10 cellular contexts compared by ENCODE assay signal in the genomic region with DNA sequence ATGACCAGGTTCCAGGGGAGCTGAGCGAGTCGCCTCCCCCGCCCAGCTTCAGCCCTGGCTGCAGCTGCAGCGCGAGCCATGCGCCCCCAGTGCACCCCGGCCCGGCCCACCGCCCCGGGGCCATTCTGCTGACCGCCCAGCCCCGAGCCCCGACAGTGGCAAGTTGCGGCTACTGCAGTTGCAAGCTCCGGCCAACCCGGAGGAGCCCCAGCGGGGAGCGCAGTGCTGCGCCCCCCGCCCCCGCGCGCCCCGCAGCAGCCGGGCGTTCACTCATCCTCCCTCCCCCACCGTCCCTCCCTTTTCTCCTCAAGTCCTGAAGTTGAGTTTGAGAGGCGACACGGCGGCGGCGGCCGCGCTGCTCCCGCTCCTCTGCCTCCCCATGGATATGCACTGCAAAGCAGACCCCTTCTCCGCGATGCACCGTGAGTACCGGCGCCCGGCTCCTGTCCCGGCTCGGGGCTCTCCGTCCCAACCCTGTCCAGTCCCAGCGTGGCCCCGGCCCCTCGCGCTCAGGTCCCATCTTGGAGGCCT. TPM values are rescaled to one million over a fixed set of nuclear protein-coding genes. Genes with fewer than 3 reads are reported as not detected.
DNase-seq lines count a peak whose midpoint lies in the region; ATAC-seq and TF ChIP-seq lines count a peak whose summit lies in the region.
"Had no signal": no experiment of that assay in that cellular context is flagged by ENCODE, and none has a peak within 500 bp of the region (broad histone marks: within the 10 kb centered on the region; RNA-seq: fewer than 3 reads in every experiment).

No MANE protein-coding gene starts in this region.

- peak overlapping the region; percentile 87 for H2AFZ ChIP-seq in Loucy (ENCODE audit: low read length)

- no peak for ATAC-seq in GM18517 (IDR thresholded peaks at IDR 0.05; ENCODE audit: unreplicated experiment)
- no peak for ATAC-seq in HG02981 (IDR thresholded peaks at IDR 0.05; ENCODE audit: unreplicated experiment)
- no peak for ATAC-seq in HG02798 (IDR thresholded peaks at IDR 0.05; ENCODE audit: poor library complexity, unreplicated experiment)

- no peaks in the 10 kb centered on the region for H3K9me3 ChIP-seq in Loucy (ENCODE audit: insufficient read depth, low read depth, low read length)

- peaks cover 19% of the 10 kb centered on the region for H3K4me1 ChIP-seq in Loucy (ENCODE audit: insufficient read depth, low read length, poor library complexity, severe bottlenecking)

- H3K4me3 ChIP-seq in Loucy (ENCODE audit: low read length, poor library complexity, severe bottlenecking): peak overlapping the region; percentile 78

- no peaks in the 10 kb centered on the region for H3K9me2 ChIP-seq in Loucy (replicated peaks; ENCODE audit: low read depth, low read length)

- H3K4me3 Mint-ChIP-seq in T-helper 1 cell treated with Interleukin-12 subunit alpha and Interleukin-12 subunit beta and Interleukin-4 antibody, amounts not matched to agents 30 μg/mL and 1 μg/mL, for 36 hours: peak overlapping the region; percentile 45
- peak overlapping the region; percentile 2 for H3K4me3 Mint-ChIP-seq in progenitor cell of endocrine pancreas (ENCODE audit: low read depth)

- no peaks in the 10 kb centered on the region for H3K36me3 ChIP-seq in Loucy (ENCODE audit: insufficient read depth, low read length)

- H3K27me3 ChIP-seq in Loucy (ENCODE audit: insufficient read depth, low read length, poor library complexity, severe bottlenecking): no peaks in the 10 kb centered on the region

- DNase-seq in T-helper 1 cell (no peak), epidermal melanocyte (ENCODE audit: insufficient read length, low spot score) (peak; percentile 13), progenitor cell of endocrine pancreas (ENCODE audit: low spot score, unreplicated experiment) (no peak)
- DNase-seq: NCI-H2107 had no signal

- peaks cover 91% of the 10 kb centered on the region for H3K27me3 Mint-ChIP-seq in T-helper 1 cell treated with Interleukin-12 subunit alpha and Interleukin-12 subunit beta and Interleukin-4 antibody, amounts not matched to agents 30 μg/mL and 1 μg/mL, for 36 hours (ENCODE audit: low read depth)
- H3K27me3 Mint-ChIP-seq in progenitor cell of endocrine pancreas: peaks cover 89% of the 10 kb centered on the region

- H4K20me1 ChIP-seq in Loucy (ENCODE audit: insufficient read depth, low read length, poor library complexity, severe bottlenecking): no peaks in the 10 kb centered on the region

- H3K36me3 Mint-ChIP-seq in T-helper 1 cell treated with Interleukin-12 subunit alpha and Interleukin-12 subunit beta and Interleukin-4 antibody, amounts not matched to agents 30 μg/mL and 1 μg/mL, for 36 hours (ENCODE audit: low read depth): peaks cover 8% of the 10 kb centered on the region
- H3K36me3 Mint-ChIP-seq in progenitor cell of endocrine pancreas (ENCODE audit: insufficient read depth): no peaks in the 10 kb centered on the region

- TF ChIP-seq CTCF in Loucy (conservative IDR thresholded peaks at IDR 0.05; ENCODE audit: low read length) (no peak), progenitor cell of endocrine pancreas (IDR thresholded peaks at IDR 0.05; ENCODE audit: unreplicated experiment) (no peak)

- no peaks in the 10 kb centered on the region for H3K9me3 Mint-ChIP-seq in T-helper 1 cell treated with Interleukin-12 subunit alpha and Interleukin-12 subunit beta and Interleukin-4 antibody, amounts not matched to agents 30 μg/mL and 1 μg/mL, for 36 hours
- no peaks in the 10 kb centered on the region for H3K9me3 Mint-ChIP-seq in progenitor cell of endocrine pancreas (ENCODE audit: low read depth)

- no peaks in the 10 kb centered on the region for H3F3A ChIP-seq in Loucy (ENCODE audit: low read depth)

- peak overlapping the region; percentile 85 for H3K9ac ChIP-seq in Loucy (ENCODE audit: low read depth, low read length, poor library complexity, severe bottlenecking)

- peak overlapping the region; percentile 70 for H3K27ac Mint-ChIP-seq in T-helper 1 cell treated with Interleukin-12 subunit alpha and Interleukin-12 subunit beta and Interleukin-4 antibody, amounts not matched to agents 30 μg/mL and 1 μg/mL, for 36 hours
- peak overlapping the region; percentile 2 for H3K27ac Mint-ChIP-seq in progenitor cell of endocrine pancreas

- peaks cover 13% of the 10 kb centered on the region for H3K4me1 Mint-ChIP-seq in T-helper 1 cell treated with Interleukin-12 subunit alpha and Interleukin-12 subunit beta and Interleukin-4 antibody, amounts not matched to agents 30 μg/mL and 1 μg/mL, for 36 hours (ENCODE audit: low read depth)
- peaks cover 12% of the 10 kb centered on the region for H3K4me1 Mint-ChIP-seq in progenitor cell of endocrine pancreas (ENCODE audit: low read depth)

- peak overlapping the region; percentile 90 for H3K4me2 ChIP-seq in Loucy (ENCODE audit: low read depth, low read length, poor library complexity, severe bottlenecking)

- H3K79me2 ChIP-seq in Loucy (ENCODE audit: insufficient read depth, low read length): peaks cover 32% of the 10 kb centered on the region; the same call in 1 of the 2 replicates

RNA-seq across cellular contexts. Expression of gene PAX2, which starts 0.6 kb away (rescaled TPM):
- total RNA-seq in progenitor cell of endocrine pancreas: not detected in 2 replicates
- total RNA-seq: myocyte had no signal
